In the genomic region with DNA sequence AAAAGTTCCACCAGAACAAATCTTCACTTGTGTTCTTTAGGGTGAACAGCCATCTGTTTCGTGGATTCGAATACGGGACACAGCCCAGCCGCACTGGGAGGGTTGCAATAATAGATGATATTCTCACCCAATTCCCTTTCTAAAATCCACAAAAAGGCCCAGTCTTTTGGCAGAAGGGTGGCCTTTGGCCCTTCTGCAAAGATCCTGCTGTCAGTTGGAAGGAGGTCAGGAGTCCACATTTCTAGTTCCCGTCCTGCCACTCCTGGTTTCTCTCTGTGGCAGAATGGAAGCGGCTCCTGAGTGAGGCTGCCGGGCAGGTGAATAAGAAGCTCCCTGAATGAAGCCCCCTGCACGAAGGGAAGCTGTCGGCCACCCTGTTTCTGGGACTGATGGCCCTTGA, we compare ENCODE assay signal across 1 cellular context.
TF ChIP-seq lines count a peak whose summit lies in the region.

No MANE protein-coding gene starts in this region.

TF ChIP-seq in GM23338, 12 proteins besides CTCF, POLR2A, EP300 and RAD21 (continued from another document):
- TF ChIP-seq, protein P1, sequence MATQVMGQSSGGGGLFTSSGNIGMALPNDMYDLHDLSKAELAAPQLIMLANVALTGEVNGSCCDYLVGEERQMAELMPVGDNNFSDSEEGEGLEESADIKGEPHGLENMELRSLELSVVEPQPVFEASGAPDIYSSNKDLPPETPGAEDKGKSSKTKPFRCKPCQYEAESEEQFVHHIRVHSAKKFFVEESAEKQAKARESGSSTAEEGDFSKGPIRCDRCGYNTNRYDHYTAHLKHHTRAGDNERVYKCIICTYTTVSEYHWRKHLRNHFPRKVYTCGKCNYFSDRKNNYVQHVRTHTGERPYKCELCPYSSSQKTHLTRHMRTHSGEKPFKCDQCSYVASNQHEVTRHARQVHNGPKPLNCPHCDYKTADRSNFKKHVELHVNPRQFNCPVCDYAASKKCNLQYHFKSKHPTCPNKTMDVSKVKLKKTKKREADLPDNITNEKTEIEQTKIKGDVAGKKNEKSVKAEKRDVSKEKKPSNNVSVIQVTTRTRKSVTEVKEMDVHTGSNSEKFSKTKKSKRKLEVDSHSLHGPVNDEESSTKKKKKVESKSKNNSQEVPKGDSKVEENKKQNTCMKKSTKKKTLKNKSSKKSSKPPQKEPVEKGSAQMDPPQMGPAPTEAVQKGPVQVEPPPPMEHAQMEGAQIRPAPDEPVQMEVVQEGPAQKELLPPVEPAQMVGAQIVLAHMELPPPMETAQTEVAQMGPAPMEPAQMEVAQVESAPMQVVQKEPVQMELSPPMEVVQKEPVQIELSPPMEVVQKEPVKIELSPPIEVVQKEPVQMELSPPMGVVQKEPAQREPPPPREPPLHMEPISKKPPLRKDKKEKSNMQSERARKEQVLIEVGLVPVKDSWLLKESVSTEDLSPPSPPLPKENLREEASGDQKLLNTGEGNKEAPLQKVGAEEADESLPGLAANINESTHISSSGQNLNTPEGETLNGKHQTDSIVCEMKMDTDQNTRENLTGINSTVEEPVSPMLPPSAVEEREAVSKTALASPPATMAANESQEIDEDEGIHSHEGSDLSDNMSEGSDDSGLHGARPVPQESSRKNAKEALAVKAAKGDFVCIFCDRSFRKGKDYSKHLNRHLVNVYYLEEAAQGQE (IDR thresholded peaks at IDR 0.05; ENCODE audit: unreplicated experiment): no peak
- no peak for TF ChIP-seq JUNB (IDR thresholded peaks at IDR 0.05; ENCODE audit: unreplicated experiment)
